Comparison of ENCODE assay signal across 9 cellular contexts in the genomic region with DNA sequence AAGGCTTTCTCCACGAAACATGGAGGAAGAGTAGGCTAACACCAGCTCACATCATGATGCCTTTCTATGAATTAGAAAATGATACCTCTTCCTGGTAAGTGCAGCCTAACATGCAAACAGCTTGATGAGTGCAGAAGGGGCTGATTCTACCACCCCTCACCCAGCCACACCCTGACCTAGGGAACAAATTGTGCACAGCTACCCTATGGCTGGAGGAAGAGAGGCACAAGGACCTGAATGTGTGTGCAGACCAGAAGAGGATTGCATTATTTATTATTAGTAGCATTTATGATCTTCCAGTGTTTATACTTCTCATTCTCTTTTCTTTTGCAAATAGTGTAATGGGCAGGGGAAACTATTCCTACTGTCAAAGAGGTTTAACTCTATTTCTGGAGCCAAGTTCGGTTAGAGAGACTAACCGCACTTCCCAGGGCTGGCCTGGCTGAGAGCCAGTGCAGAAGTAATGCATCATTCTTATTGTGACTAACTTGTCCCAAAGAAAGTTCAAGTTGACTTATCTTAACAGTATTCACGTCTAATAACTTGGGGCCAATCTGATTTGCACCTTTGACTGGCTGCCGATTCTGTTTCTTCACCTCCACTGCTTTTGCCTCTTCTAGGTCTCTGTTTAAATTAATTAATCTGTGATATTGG.
DNase-seq lines count a peak whose midpoint lies in the region; ATAC-seq and TF ChIP-seq lines count a peak whose summit lies in the region.
"Had no signal": no experiment of that assay in that cellular context is flagged by ENCODE, and none has a peak within 500 bp of the region (broad histone marks: within the 10 kb centered on the region; RNA-seq: fewer than 3 reads in every experiment).

No MANE protein-coding gene starts in this region.

- no peaks in the 10 kb centered on the region for H3K4me1 Mint-ChIP-seq in osteocyte (ENCODE audit: unreplicated experiment)

- 17 to 24% methylated on average over 5 of the region's 5 CpGs for WGBS in esophagus squamous epithelium, 2 donors

- intact Hi-C loops in Right ventricle myocardium superior (cut with DNase I) (no loop called here), cardiac septum (cut with DNase I) (no loop called here), esophagus squamous epithelium (cut with DNase I) (no loop called here)

- no peak overlapping the region for H3K27ac Mint-ChIP-seq in osteocyte (ENCODE audit: unreplicated experiment)

- H3K9me3 ChIP-seq in adipocyte (ENCODE audit: control insufficient read depth, low read length) = peaks cover 6% of the 10 kb centered on the region
- no peaks in the 10 kb centered on the region for H3K9me3 ChIP-seq in esophagus squamous epithelium

- TF ChIP-seq CTCF in osteocyte (IDR thresholded peaks at IDR 0.05) (no peak), esophagus squamous epithelium (IDR thresholded peaks at IDR 0.05) (no peak)

- DNase-seq in Right ventricle myocardium superior (peak; percentile 82), cardiac septum (ENCODE audit: low spot score) (no peak), adipocyte (ENCODE audit: low read depth) (peak; percentile 53), myocyte (ENCODE audit: low read depth) (peak; percentile 93), SHP77 treated with DMSO at 0.1 percent for 48 hours (lab: John Stamatoyannopoulos, UW) (no peak), osteocyte (ENCODE audit: extremely low spot score, unreplicated experiment) (no peak), esophagus squamous epithelium (lab: John Stamatoyannopoulos, UW) (no peak)
- no peak for DNase-seq in effector CD8-positive, alpha-beta T cell (lab: John Stamatoyannopoulos, UW)
- DNase-seq: MM.1S had no signal

- no peaks in the 10 kb centered on the region for H3K27me3 ChIP-seq in adipocyte (replicated peaks; ENCODE audit: control insufficient read depth, insufficient read depth, low read length)
- no peaks in the 10 kb centered on the region for H3K27me3 ChIP-seq in esophagus squamous epithelium

- peaks cover under 1% of the 10 kb centered on the region for H3K36me3 Mint-ChIP-seq in osteocyte (ENCODE audit: unreplicated experiment)

- H3K36me3 ChIP-seq in adipocyte (ENCODE audit: control insufficient read depth, insufficient read depth, low read length, severe bottlenecking) = no peaks in the 10 kb centered on the region
- H3K36me3 ChIP-seq in esophagus squamous epithelium = no peaks in the 10 kb centered on the region

- H3K4me1 ChIP-seq in adipocyte (ENCODE audit: control insufficient read depth, insufficient read depth, low read length) = peaks cover 7% of the 10 kb centered on the region
- peaks cover 4 to 21% (median 7%) of the 10 kb centered on the region in 3 donors for H3K4me1 ChIP-seq in esophagus squamous epithelium

- H3K4me3 ChIP-seq in adipocyte (ENCODE audit: low read length) (no peak overlapping the region), esophagus squamous epithelium (no peak overlapping the region)

- no peaks in the 10 kb centered on the region for H3K9me3 Mint-ChIP-seq in osteocyte (ENCODE audit: unreplicated experiment)

- TF ChIP-seq POLR2A in esophagus squamous epithelium (IDR thresholded peaks at IDR 0.05) = no peak

- no peak overlapping the region for H3K9ac ChIP-seq in adipocyte (ENCODE audit: low read length)

- no peak overlapping the region for H3K4me3 Mint-ChIP-seq in osteocyte (ENCODE audit: unreplicated experiment)

- peaks cover 25% of the 10 kb centered on the region for H3K27me3 Mint-ChIP-seq in osteocyte (ENCODE audit: unreplicated experiment)

- no peak overlapping the region for H3K27ac ChIP-seq in esophagus squamous epithelium

- ATAC-seq in Right ventricle myocardium superior (ENCODE audit: poor library complexity) = peak; percentile 51

Comparison
In these comparisons a context has a peak if more than half of its experiments do, and no peak if none do; other contexts are left out.
1. DNase-seq: peak in Right ventricle myocardium superior (single experiment), adipocyte (single experiment) and myocyte (single experiment); none in cardiac septum (single experiment), effector CD8-positive, alpha-beta T cell (single experiment), SHP77 treated with DMSO at 0.1 percent for 48 hours (single experiment), osteocyte (single experiment) and esophagus squamous epithelium (single experiment).